2 cellular contexts compared by ENCODE assay signal in the genomic region with DNA sequence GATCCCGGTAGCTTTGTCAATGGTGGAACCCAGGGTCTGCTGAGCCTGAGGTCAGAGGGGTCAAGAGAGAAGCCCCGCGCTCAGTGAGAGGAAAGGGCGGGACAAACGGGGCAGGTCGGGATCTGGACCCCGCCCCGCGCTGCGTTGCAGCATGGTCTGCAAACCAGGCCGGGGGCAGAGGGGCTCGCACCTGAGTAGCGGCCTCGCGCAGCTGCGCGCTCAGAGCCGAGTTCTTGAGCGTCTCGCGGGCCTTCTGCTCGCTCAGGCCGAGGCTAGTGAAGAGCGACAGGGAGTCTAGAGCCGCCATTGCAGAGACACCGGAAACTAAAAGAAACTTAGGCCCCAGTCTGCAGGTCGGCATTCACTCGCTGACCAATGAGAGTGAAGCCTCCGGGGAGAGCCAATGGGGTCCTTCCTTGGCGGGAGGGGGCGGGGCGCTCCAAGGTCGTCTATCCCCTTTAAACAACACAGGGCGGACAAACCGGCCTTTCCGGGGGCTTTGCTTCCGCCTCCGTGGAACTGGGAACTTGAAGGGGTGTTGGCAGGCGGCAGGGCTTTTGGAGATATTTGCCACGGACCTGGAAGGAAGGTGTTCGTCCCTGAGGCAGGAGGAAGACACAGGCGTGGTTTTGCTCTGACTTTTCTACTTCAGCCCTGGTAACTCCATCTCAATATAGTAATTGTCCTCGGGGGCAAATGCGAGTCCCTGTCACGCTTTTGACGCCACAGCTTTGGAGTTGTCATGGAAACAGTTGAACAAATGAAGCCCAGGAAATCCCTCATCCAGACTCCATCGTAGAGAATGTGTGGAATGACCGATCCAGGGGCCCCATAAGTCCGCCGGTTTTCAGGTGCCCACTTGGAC.
TF ChIP-seq lines count a peak whose summit lies in the region.

Gene QARS1, minus strand, starts transcription at position 331 of the 865 bp plus-strand sequence. Its CDS starts 24 bp downstream, at position 307.

TF ChIP-seq in HEK293, 187 proteins besides CTCF, POLR2A, EP300 and RAD21 (continued from another document and continues in another):
- TF ChIP-seq, protein P1, sequence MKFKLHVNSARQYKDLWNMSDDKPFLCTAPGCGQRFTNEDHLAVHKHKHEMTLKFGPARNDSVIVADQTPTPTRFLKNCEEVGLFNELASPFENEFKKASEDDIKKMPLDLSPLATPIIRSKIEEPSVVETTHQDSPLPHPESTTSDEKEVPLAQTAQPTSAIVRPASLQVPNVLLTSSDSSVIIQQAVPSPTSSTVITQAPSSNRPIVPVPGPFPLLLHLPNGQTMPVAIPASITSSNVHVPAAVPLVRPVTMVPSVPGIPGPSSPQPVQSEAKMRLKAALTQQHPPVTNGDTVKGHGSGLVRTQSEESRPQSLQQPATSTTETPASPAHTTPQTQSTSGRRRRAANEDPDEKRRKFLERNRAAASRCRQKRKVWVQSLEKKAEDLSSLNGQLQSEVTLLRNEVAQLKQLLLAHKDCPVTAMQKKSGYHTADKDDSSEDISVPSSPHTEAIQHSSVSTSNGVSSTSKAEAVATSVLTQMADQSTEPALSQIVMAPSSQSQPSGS (tag by site-specific recombination; IDR thresholded peaks at IDR 0.05; ENCODE audit: low read depth) = no peak
- peak; percentile 46; the same call in 1 of the 2 replicates for TF ChIP-seq ZBTB17 (tag by site-specific recombination; IDR thresholded peaks at IDR 0.05)
- TF ChIP-seq, protein P2, sequence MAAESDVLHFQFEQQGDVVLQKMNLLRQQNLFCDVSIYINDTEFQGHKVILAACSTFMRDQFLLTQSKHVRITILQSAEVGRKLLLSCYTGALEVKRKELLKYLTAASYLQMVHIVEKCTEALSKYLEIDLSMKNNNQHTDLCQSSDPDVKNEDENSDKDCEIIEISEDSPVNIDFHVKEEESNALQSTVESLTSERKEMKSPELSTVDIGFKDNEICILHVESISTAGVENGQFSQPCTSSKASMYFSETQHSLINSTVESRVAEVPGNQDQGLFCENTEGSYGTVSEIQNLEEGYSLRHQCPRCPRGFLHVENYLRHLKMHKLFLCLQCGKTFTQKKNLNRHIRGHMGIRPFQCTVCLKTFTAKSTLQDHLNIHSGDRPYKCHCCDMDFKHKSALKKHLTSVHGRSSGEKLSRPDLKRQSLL (tag by site-specific recombination; IDR thresholded peaks at IDR 0.05) = no peak
- no peak for TF ChIP-seq FEZF1 (tag by site-specific recombination; IDR thresholded peaks at IDR 0.05)
- TF ChIP-seq, protein P3, sequence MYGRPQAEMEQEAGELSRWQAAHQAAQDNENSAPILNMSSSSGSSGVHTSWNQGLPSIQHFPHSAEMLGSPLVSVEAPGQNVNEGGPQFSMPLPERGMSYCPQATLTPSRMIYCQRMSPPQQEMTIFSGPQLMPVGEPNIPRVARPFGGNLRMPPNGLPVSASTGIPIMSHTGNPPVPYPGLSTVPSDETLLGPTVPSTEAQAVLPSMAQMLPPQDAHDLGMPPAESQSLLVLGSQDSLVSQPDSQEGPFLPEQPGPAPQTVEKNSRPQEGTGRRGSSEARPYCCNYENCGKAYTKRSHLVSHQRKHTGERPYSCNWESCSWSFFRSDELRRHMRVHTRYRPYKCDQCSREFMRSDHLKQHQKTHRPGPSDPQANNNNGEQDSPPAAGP (tag by site-specific recombination; IDR thresholded peaks at IDR 0.05) = no peak
- TF ChIP-seq, protein P4, sequence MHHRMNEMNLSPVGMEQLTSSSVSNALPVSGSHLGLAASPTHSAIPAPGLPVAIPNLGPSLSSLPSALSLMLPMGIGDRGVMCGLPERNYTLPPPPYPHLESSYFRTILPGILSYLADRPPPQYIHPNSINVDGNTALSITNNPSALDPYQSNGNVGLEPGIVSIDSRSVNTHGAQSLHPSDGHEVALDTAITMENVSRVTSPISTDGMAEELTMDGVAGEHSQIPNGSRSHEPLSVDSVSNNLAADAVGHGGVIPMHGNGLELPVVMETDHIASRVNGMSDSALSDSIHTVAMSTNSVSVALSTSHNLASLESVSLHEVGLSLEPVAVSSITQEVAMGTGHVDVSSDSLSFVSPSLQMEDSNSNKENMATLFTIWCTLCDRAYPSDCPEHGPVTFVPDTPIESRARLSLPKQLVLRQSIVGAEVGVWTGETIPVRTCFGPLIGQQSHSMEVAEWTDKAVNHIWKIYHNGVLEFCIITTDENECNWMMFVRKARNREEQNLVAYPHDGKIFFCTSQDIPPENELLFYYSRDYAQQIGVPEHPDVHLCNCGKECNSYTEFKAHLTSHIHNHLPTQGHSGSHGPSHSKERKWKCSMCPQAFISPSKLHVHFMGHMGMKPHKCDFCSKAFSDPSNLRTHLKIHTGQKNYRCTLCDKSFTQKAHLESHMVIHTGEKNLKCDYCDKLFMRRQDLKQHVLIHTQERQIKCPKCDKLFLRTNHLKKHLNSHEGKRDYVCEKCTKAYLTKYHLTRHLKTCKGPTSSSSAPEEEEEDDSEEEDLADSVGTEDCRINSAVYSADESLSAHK (tag by site-specific recombination; IDR thresholded peaks at IDR 0.05) = peak; percentile 67
- TF ChIP-seq EGR2 (tag by site-specific recombination; IDR thresholded peaks at IDR 0.05; ENCODE audit: low read depth) = peak; percentile 37
- no peak for TF ChIP-seq ZNF292 (tag by site-specific recombination; IDR thresholded peaks at IDR 0.05; ENCODE audit: borderline replicate concordance, low read depth)
- peak; percentile 44; the same call in 1 of the 2 replicates for TF ChIP-seq KLF9 (tag by site-specific recombination; IDR thresholded peaks at IDR 0.05; ENCODE audit: low read depth)
- no peak for TF ChIP-seq ZNF544 (tag by site-specific recombination; IDR thresholded peaks at IDR 0.05)
- peak; percentile 37; the same call in 1 of the 2 replicates for TF ChIP-seq SP7 (tag by site-specific recombination; IDR thresholded peaks at IDR 0.05)
- no peak for TF ChIP-seq GFI1B (tag by site-specific recombination; IDR thresholded peaks at IDR 0.05)
- no peak for TF ChIP-seq ZFP41 (tag by site-specific recombination; IDR thresholded peaks at IDR 0.05; ENCODE audit: borderline replicate concordance)
- no peak for TF ChIP-seq ZNF48 (tag by site-specific recombination; IDR thresholded peaks at IDR 0.05)
- no peak for TF ChIP-seq ZNF24 (tag by site-specific recombination; IDR thresholded peaks at IDR 0.05)
- no peak for TF ChIP-seq GLIS1 (tag by site-specific recombination; IDR thresholded peaks at IDR 0.05)

TF ChIP-seq in SK-N-SH, 30 proteins besides CTCF, POLR2A, EP300 and RAD21 (continued from another document):
- peak; percentile 57; the same call in 1 of the 2 replicates for TF ChIP-seq MAX (IDR thresholded peaks at IDR 0.05; ENCODE audit: low read depth)
- no peak for TF ChIP-seq EZH2phosphoT487 (IDR thresholded peaks at IDR 0.05; ENCODE audit: borderline replicate concordance, low read depth)
- TF ChIP-seq GATA2 (CRISPR knock-in tag; IDR thresholded peaks at IDR 0.05) = no peak
- TF ChIP-seq, protein P5, sequence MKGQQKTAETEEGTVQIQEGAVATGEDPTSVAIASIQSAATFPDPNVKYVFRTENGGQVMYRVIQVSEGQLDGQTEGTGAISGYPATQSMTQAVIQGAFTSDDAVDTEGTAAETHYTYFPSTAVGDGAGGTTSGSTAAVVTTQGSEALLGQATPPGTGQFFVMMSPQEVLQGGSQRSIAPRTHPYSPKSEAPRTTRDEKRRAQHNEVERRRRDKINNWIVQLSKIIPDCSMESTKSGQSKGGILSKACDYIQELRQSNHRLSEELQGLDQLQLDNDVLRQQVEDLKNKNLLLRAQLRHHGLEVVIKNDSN (IDR thresholded peaks at IDR 0.05; ENCODE audit: borderline replicate concordance, low read depth) = no peak
- TF ChIP-seq, protein P6, sequence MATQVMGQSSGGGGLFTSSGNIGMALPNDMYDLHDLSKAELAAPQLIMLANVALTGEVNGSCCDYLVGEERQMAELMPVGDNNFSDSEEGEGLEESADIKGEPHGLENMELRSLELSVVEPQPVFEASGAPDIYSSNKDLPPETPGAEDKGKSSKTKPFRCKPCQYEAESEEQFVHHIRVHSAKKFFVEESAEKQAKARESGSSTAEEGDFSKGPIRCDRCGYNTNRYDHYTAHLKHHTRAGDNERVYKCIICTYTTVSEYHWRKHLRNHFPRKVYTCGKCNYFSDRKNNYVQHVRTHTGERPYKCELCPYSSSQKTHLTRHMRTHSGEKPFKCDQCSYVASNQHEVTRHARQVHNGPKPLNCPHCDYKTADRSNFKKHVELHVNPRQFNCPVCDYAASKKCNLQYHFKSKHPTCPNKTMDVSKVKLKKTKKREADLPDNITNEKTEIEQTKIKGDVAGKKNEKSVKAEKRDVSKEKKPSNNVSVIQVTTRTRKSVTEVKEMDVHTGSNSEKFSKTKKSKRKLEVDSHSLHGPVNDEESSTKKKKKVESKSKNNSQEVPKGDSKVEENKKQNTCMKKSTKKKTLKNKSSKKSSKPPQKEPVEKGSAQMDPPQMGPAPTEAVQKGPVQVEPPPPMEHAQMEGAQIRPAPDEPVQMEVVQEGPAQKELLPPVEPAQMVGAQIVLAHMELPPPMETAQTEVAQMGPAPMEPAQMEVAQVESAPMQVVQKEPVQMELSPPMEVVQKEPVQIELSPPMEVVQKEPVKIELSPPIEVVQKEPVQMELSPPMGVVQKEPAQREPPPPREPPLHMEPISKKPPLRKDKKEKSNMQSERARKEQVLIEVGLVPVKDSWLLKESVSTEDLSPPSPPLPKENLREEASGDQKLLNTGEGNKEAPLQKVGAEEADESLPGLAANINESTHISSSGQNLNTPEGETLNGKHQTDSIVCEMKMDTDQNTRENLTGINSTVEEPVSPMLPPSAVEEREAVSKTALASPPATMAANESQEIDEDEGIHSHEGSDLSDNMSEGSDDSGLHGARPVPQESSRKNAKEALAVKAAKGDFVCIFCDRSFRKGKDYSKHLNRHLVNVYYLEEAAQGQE (IDR thresholded peaks at IDR 0.05; ENCODE audit: low read depth, low read length) = peak; percentile 15; the same call in 1 of the 2 replicates
- TF ChIP-seq JUND (IDR thresholded peaks at IDR 0.05) = no peak
- TF ChIP-seq FOXJ3 (CRISPR knock-in tag; IDR thresholded peaks at IDR 0.05) = no peak
- peak; percentile 88 for TF ChIP-seq GABPA (IDR thresholded peaks at IDR 0.05; ENCODE audit: low read depth)
- TF ChIP-seq USF2 (IDR thresholded peaks at IDR 0.05; ENCODE audit: borderline replicate concordance, low read depth, low read length) = no peak
- TF ChIP-seq NRF1 (IDR thresholded peaks at IDR 0.05; ENCODE audit: low read depth, low read length) = no peak
- TF ChIP-seq SMC3 (IDR thresholded peaks at IDR 0.05; ENCODE audit: low read depth, low read length) = no peak
- TF ChIP-seq FOXM1 (IDR thresholded peaks at IDR 0.05; ENCODE audit: low read depth) = no peak; the same call in 1 of the 2 replicates
- TF ChIP-seq FOSL2 (IDR thresholded peaks at IDR 0.05; ENCODE audit: borderline replicate concordance, low read depth) = no peak; the same call in 1 of the 2 replicates
- TF ChIP-seq RXRA (IDR thresholded peaks at IDR 0.05; ENCODE audit: borderline replicate concordance, low read depth) = no peak
- TF ChIP-seq RCOR1 (IDR thresholded peaks at IDR 0.05; ENCODE audit: low read length) = no peak
- TF ChIP-seq TEAD4 (IDR thresholded peaks at IDR 0.05; ENCODE audit: borderline replicate concordance, insufficient read depth) = no peak
- TF ChIP-seq POLR2AphosphoS5 (IDR thresholded peaks at IDR 0.05; ENCODE audit: low read depth, low read length) = peak; percentile 90
- no peak for TF ChIP-seq TCF12 (IDR thresholded peaks at IDR 0.05)
- TF ChIP-seq MXI1 (IDR thresholded peaks at IDR 0.05; ENCODE audit: low read depth, low read length) = peak; percentile 91
- peak; percentile 95 for TF ChIP-seq YY1 (IDR thresholded peaks at IDR 0.05; ENCODE audit: low read depth)
- no peak for TF ChIP-seq RFX5 (IDR thresholded peaks at IDR 0.05; ENCODE audit: low read length)
- peak; percentile 79 for TF ChIP-seq CHD2 (IDR thresholded peaks at IDR 0.05; ENCODE audit: low read length, partially characterized antibody)
- peak; percentile 46 for TF ChIP-seq IRF3 (IDR thresholded peaks at IDR 0.05; ENCODE audit: low read depth, low read length)
- TF ChIP-seq, protein P7, sequence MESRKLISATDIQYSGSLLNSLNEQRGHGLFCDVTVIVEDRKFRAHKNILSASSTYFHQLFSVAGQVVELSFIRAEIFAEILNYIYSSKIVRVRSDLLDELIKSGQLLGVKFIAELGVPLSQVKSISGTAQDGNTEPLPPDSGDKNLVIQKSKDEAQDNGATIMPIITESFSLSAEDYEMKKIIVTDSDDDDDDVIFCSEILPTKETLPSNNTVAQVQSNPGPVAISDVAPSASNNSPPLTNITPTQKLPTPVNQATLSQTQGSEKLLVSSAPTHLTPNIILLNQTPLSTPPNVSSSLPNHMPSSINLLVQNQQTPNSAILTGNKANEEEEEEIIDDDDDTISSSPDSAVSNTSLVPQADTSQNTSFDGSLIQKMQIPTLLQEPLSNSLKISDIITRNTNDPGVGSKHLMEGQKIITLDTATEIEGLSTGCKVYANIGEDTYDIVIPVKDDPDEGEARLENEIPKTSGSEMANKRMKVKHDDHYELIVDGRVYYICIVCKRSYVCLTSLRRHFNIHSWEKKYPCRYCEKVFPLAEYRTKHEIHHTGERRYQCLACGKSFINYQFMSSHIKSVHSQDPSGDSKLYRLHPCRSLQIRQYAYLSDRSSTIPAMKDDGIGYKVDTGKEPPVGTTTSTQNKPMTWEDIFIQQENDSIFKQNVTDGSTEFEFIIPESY (IDR thresholded peaks at IDR 0.05; ENCODE audit: borderline replicate concordance, low read depth) = no peak; the same call in 1 of the 2 replicates
- peak; percentile 94; the same call in 1 of the 2 replicates for TF ChIP-seq TAF1 (IDR thresholded peaks at IDR 0.05; ENCODE audit: borderline replicate concordance, low read depth, low read length)
